2 cellular contexts compared by ENCODE assay signal in the genomic region with DNA sequence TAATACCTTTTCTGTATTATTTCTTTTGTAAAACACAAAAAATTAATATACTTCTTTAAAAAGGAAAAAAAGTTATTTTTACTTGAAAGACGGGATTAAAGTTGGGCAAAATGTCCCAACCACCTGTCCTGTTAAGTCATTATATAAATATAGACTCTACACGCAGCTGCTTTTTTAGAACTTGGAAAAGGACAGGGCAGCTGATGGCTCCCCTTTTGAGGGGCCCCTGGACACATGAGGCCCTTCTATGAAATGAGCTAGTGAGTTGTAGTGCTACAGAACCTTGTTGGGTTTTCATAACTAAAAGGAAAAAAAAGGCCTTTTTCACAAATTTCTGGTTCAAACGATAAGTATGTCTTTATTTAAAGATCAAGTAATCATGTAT.
TF ChIP-seq lines count a peak whose summit lies in the region.

No MANE protein-coding gene starts in this region.

TF ChIP-seq in SK-N-SH, 30 proteins besides CTCF, POLR2A, EP300 and RAD21:
- TF ChIP-seq MEF2A (IDR thresholded peaks at IDR 0.05; ENCODE audit: borderline replicate concordance, low read depth) (no peak), EZH2phosphoT487 (IDR thresholded peaks at IDR 0.05; ENCODE audit: borderline replicate concordance, low read depth) (no peak), GATA2 (CRISPR knock-in tag; IDR thresholded peaks at IDR 0.05) (no peak), YY1 (IDR thresholded peaks at IDR 0.05; ENCODE audit: low read depth) (no peak), CHD2 (IDR thresholded peaks at IDR 0.05; ENCODE audit: low read length, partially characterized antibody) (no peak), SIN3A (IDR thresholded peaks at IDR 0.05; ENCODE audit: borderline replicate concordance, low read depth, low read length) (no peak), FOSL2 (IDR thresholded peaks at IDR 0.05; ENCODE audit: borderline replicate concordance, low read depth) (no peak), NRF1 (IDR thresholded peaks at IDR 0.05; ENCODE audit: low read depth, low read length) (no peak), FOXJ3 (CRISPR knock-in tag; IDR thresholded peaks at IDR 0.05) (no peak), RXRA (IDR thresholded peaks at IDR 0.05; ENCODE audit: borderline replicate concordance, low read depth) (no peak), MXI1 (IDR thresholded peaks at IDR 0.05; ENCODE audit: low read depth, low read length) (no peak), SMC3 (IDR thresholded peaks at IDR 0.05; ENCODE audit: low read depth, low read length) (no peak), FOXM1 (IDR thresholded peaks at IDR 0.05; ENCODE audit: low read depth) (no peak), JUND (IDR thresholded peaks at IDR 0.05) (no peak)
- TF ChIP-seq, protein P1, sequence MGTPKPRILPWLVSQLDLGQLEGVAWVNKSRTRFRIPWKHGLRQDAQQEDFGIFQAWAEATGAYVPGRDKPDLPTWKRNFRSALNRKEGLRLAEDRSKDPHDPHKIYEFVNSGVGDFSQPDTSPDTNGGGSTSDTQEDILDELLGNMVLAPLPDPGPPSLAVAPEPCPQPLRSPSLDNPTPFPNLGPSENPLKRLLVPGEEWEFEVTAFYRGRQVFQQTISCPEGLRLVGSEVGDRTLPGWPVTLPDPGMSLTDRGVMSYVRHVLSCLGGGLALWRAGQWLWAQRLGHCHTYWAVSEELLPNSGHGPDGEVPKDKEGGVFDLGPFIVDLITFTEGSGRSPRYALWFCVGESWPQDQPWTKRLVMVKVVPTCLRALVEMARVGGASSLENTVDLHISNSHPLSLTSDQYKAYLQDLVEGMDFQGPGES (IDR thresholded peaks at IDR 0.05; ENCODE audit: low read depth, low read length): no peak
- TF ChIP-seq, protein P2, sequence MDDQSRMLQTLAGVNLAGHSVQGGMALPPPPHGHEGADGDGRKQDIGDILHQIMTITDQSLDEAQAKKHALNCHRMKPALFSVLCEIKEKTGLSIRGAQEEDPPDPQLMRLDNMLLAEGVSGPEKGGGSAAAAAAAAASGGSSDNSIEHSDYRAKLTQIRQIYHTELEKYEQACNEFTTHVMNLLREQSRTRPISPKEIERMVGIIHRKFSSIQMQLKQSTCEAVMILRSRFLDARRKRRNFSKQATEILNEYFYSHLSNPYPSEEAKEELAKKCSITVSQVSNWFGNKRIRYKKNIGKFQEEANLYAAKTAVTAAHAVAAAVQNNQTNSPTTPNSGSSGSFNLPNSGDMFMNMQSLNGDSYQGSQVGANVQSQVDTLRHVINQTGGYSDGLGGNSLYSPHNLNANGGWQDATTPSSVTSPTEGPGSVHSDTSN (IDR thresholded peaks at IDR 0.05): no peak
- TF ChIP-seq, protein P3, sequence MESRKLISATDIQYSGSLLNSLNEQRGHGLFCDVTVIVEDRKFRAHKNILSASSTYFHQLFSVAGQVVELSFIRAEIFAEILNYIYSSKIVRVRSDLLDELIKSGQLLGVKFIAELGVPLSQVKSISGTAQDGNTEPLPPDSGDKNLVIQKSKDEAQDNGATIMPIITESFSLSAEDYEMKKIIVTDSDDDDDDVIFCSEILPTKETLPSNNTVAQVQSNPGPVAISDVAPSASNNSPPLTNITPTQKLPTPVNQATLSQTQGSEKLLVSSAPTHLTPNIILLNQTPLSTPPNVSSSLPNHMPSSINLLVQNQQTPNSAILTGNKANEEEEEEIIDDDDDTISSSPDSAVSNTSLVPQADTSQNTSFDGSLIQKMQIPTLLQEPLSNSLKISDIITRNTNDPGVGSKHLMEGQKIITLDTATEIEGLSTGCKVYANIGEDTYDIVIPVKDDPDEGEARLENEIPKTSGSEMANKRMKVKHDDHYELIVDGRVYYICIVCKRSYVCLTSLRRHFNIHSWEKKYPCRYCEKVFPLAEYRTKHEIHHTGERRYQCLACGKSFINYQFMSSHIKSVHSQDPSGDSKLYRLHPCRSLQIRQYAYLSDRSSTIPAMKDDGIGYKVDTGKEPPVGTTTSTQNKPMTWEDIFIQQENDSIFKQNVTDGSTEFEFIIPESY (IDR thresholded peaks at IDR 0.05; ENCODE audit: borderline replicate concordance, low read depth): no peak

TF ChIP-seq in SK-N-SH treated with all-trans-retinoic acid at 6 μM for 48 hours, 23 proteins besides CTCF, POLR2A, EP300 and RAD21:
- TF ChIP-seq, protein P4, sequence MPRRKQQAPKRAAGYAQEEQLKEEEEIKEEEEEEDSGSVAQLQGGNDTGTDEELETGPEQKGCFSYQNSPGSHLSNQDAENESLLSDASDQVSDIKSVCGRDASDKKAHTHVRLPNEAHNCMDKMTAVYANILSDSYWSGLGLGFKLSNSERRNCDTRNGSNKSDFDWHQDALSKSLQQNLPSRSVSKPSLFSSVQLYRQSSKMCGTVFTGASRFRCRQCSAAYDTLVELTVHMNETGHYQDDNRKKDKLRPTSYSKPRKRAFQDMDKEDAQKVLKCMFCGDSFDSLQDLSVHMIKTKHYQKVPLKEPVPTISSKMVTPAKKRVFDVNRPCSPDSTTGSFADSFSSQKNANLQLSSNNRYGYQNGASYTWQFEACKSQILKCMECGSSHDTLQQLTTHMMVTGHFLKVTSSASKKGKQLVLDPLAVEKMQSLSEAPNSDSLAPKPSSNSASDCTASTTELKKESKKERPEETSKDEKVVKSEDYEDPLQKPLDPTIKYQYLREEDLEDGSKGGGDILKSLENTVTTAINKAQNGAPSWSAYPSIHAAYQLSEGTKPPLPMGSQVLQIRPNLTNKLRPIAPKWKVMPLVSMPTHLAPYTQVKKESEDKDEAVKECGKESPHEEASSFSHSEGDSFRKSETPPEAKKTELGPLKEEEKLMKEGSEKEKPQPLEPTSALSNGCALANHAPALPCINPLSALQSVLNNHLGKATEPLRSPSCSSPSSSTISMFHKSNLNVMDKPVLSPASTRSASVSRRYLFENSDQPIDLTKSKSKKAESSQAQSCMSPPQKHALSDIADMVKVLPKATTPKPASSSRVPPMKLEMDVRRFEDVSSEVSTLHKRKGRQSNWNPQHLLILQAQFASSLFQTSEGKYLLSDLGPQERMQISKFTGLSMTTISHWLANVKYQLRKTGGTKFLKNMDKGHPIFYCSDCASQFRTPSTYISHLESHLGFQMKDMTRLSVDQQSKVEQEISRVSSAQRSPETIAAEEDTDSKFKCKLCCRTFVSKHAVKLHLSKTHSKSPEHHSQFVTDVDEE (CRISPR knock-in tag; IDR thresholded peaks at IDR 0.05): no peak
- TF ChIP-seq RARB (CRISPR knock-in tag; IDR thresholded peaks at IDR 0.05) (no peak), SNAI2 (CRISPR knock-in tag; IDR thresholded peaks at IDR 0.05) (no peak), ESRRG (CRISPR knock-in tag; IDR thresholded peaks at IDR 0.05) (no peak), ZNF70 (CRISPR knock-in tag; IDR thresholded peaks at IDR 0.05) (no peak), OSR1 (CRISPR knock-in tag; IDR thresholded peaks at IDR 0.05) (no peak), ZFP3 (CRISPR knock-in tag; IDR thresholded peaks at IDR 0.05) (no peak), ISL1 (CRISPR knock-in tag; IDR thresholded peaks at IDR 0.05) (no peak), ZFP30 (CRISPR knock-in tag; IDR thresholded peaks at IDR 0.05) (no peak), BACH2 (CRISPR knock-in tag; IDR thresholded peaks at IDR 0.05; ENCODE audit: borderline replicate concordance) (no peak), ZNF8 (CRISPR knock-in tag; IDR thresholded peaks at IDR 0.05) (no peak), ARNTL (CRISPR knock-in tag; IDR thresholded peaks at IDR 0.05; ENCODE audit: borderline replicate concordance, low read depth) (no peak), TCF4 (CRISPR knock-in tag; IDR thresholded peaks at IDR 0.05; ENCODE audit: borderline replicate concordance) (no peak), ZC3H10 (CRISPR knock-in tag; IDR thresholded peaks at IDR 0.05) (no peak)
- TF ChIP-seq, protein P5, sequence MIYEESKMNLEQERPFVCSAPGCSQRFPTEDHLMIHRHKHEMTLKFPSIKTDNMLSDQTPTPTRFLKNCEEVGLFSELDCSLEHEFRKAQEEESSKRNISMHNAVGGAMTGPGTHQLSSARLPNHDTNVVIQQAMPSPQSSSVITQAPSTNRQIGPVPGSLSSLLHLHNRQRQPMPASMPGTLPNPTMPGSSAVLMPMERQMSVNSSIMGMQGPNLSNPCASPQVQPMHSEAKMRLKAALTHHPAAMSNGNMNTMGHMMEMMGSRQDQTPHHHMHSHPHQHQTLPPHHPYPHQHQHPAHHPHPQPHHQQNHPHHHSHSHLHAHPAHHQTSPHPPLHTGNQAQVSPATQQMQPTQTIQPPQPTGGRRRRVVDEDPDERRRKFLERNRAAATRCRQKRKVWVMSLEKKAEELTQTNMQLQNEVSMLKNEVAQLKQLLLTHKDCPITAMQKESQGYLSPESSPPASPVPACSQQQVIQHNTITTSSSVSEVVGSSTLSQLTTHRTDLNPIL (CRISPR knock-in tag; IDR thresholded peaks at IDR 0.05; ENCODE audit: low read depth): no peak
- TF ChIP-seq, protein P6, sequence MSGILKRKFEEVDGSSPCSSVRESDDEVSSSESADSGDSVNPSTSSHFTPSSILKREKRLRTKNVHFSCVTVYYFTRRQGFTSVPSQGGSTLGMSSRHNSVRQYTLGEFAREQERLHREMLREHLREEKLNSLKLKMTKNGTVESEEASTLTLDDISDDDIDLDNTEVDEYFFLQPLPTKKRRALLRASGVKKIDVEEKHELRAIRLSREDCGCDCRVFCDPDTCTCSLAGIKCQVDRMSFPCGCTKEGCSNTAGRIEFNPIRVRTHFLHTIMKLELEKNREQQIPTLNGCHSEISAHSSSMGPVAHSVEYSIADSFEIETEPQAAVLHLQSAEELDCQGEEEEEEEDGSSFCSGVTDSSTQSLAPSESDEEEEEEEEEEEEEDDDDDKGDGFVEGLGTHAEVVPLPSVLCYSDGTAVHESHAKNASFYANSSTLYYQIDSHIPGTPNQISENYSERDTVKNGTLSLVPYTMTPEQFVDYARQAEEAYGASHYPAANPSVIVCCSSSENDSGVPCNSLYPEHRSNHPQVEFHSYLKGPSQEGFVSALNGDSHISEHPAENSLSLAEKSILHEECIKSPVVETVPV (CRISPR knock-in tag; IDR thresholded peaks at IDR 0.05): no peak
- TF ChIP-seq, protein P7, sequence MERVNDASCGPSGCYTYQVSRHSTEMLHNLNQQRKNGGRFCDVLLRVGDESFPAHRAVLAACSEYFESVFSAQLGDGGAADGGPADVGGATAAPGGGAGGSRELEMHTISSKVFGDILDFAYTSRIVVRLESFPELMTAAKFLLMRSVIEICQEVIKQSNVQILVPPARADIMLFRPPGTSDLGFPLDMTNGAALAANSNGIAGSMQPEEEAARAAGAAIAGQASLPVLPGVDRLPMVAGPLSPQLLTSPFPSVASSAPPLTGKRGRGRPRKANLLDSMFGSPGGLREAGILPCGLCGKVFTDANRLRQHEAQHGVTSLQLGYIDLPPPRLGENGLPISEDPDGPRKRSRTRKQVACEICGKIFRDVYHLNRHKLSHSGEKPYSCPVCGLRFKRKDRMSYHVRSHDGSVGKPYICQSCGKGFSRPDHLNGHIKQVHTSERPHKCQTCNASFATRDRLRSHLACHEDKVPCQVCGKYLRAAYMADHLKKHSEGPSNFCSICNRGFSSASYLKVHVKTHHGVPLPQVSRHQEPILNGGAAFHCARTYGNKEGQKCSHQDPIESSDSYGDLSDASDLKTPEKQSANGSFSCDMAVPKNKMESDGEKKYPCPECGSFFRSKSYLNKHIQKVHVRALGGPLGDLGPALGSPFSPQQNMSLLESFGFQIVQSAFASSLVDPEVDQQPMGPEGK (CRISPR knock-in tag; IDR thresholded peaks at IDR 0.05; ENCODE audit: borderline replicate concordance): no peak
